ENCODE assay signal across 8 cellular contexts in the genomic region with DNA sequence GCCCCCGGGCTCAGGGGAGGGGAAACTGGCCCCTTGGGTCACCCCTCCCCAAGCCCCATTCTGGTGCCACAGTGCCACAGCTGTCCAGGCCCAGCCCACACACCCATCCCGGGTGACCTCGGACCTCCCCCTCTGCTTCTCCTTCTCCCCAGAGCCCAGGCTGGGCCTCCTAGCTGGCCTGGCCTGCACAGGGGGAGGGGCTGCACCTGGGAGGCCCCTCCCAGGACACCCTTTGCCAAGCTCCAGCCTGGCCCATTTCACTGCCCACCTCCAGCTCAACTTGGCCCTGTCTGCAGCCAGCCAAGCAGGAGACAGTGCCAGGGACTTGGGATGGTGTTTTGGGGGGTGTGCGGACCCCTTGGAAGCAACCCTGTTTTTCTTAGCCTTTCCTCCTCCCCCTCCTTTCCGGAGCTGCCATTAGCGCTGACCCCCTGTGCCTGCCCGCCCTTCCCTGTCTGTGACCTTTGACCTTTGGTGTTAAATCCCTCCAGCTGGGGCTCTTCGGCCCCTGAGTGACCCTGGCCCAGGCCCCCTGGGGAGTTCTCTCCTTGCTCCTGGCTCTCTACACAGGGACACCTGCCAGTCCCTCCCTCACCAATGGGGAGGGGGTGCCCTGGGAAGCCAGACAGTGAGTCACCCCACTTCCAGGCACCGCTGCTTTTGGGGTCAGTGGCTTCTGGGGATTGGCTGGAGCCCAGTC. TPM values are rescaled to one million over a fixed set of nuclear protein-coding genes. Genes with fewer than 3 reads are reported as not detected.
DNase-seq lines count a peak whose midpoint lies in the region; ATAC-seq, FAIRE-seq and TF ChIP-seq lines count a peak whose summit lies in the region.
"Had no signal": no experiment of that assay in that cellular context is flagged by ENCODE, and none has a peak within 500 bp of the region (broad histone marks: within the 10 kb centered on the region; RNA-seq: fewer than 3 reads in every experiment).

No MANE protein-coding gene starts in this region.

- H3K27me3 ChIP-seq in K562 (ENCODE audit: control insufficient read depth in 2 of 2, insufficient read depth in 2 of 2, low read length in 2 of 2) = no peaks in the 10 kb centered on the region
- H3K27me3 ChIP-seq in layer of hippocampus (ENCODE audit: control insufficient read depth, insufficient read depth, low read length) = no peaks in the 10 kb centered on the region
- no peaks in the 10 kb centered on the region for H3K27me3 ChIP-seq in thyroid gland

- TF ChIP-seq CTCF in K562 (IDR thresholded peaks at IDR 0.05 in 2 of 3, conservative IDR thresholded peaks at IDR 0.05 in 1 of 3; ENCODE audit: insufficient read depth in 2 of 3, low read depth in 1 of 3, low read length in 3 of 3) (no peak), thyroid gland (IDR thresholded peaks at IDR 0.05) (no peak)

- no peak for DNase-seq in K562 (ENCODE audit: extremely low read depth in 1 of 4, low spot score in 3 of 4)
- DNase-seq in thyroid gland = peak; percentile 60 to 65
- no peak for DNase-seq in retina
- no peak for DNase-seq in D341Med (ENCODE audit: low spot score)

- peaks cover 3% of the 10 kb centered on the region for H4K20me1 ChIP-seq in K562 (replicated peaks; ENCODE audit: control insufficient read depth, insufficient read depth, low read length)

- H3K4me1 ChIP-seq in K562 (replicated peaks in 1 of 2; ENCODE audit: control insufficient read depth in 2 of 2, insufficient read depth in 2 of 2, low read length in 2 of 2) (peaks cover 3 to 71% of the 10 kb centered on the region in 2 experiments; a peak in 3 of 5 replicates), thyroid gland (peaks cover 58 to 69% of the 10 kb centered on the region in 2 donors)

- no peak overlapping the region for H3K4me2 ChIP-seq in K562 (ENCODE audit: insufficient read depth, low read length)

- no peaks in the 10 kb centered on the region for H3K9me1 ChIP-seq in K562 (ENCODE audit: control insufficient read depth, insufficient read depth, low read length)

- no peaks in the 10 kb centered on the region for H3K36me3 ChIP-seq in K562 (ENCODE audit: control insufficient read depth, insufficient read depth, low read length)
- no peaks in the 10 kb centered on the region for H3K36me3 ChIP-seq in thyroid gland

- no peak for FAIRE-seq in K562 (lab: Jason Lieb, UNC)
- FAIRE-seq: endometrium had no signal

- H3K27ac ChIP-seq in K562 (ENCODE audit: extremely low read depth, low read depth, low read length) (no peak overlapping the region), layer of hippocampus (ENCODE audit: low read depth, low read length) (peak overlapping the region; percentile 46), thyroid gland (peak overlapping the region; percentile 86 to 94 (median 93))

- H3K79me2 ChIP-seq in K562 (ENCODE audit: control insufficient read depth, insufficient read depth, low read length) = peaks cover 19% of the 10 kb centered on the region

- CTCF ChIA-PET in K562 (lab: Yijun Ruan, JAX; ENCODE audit: low intra/inter-chr PET ratio) = no interaction called here

- POLR2A ChIA-PET in K562 (lab: Yijun Ruan, JAX) = interaction anchor here (0.5 to 1.0 kb wide), 4 partner anchors 10 to 324 kb away, joined by 3 to 4 read pairs (median 4); no protein-coding TSS in a partner anchor

- ATAC-seq in K562 (no peak), HG03175 (IDR thresholded peaks at IDR 0.05; ENCODE audit: unreplicated experiment) (no peak)

- TF ChIP-seq RAD21 in Ishikawa (IDR thresholded peaks at IDR 0.05; ENCODE audit: low read depth) (no peak), K562 (CRISPR knock-in tag; conservative IDR thresholded peaks at IDR 0.05 in 1 of 2, IDR thresholded peaks at IDR 0.05 in 1 of 2) (no peak)

- in situ Hi-C loops in K562 (cut with MboI) = no loop called here

- TF ChIP-seq POLR2A in K562 (conservative IDR thresholded peaks at IDR 0.05) (no peak), thyroid gland (IDR thresholded peaks at IDR 0.05) (no peak)

- BruUV-seq in K562 (replicated peaks; lab: Mats Ljungman, UMichigan) = no TSS peak

- WGBS in K562 (ENCODE audit: insufficient coverage, low coverage, missing lambda C conversion rate) = 58% methylated on average over 5 of the region's 9 CpGs
- 20 to 22% methylated on average over 6 to 7 of the region's 9 CpGs for WGBS in thyroid gland, 2 donors

- H3K4me3 ChIP-seq in K562 = no peak overlapping the region
- H3K4me3 ChIP-seq in thyroid gland (replicated peaks in 1 of 3) = peak overlapping the region in 1 of 3 donors; percentile 60

- peak; percentile 41; the same call in 1 of the 2 replicates for TF ChIP-seq EP300 in Ishikawa (IDR thresholded peaks at IDR 0.05; ENCODE audit: borderline replicate concordance)
- no peak for TF ChIP-seq EP300 in K562 (IDR thresholded peaks at IDR 0.05; ENCODE audit: low read length)

- peak overlapping the region in 1 of 2 experiments; percentile 90; a peak in 2 of 4 replicates for H3K9ac ChIP-seq in K562 (ENCODE audit: insufficient read depth in 1 of 2, low read depth in 2 of 2, low read length in 2 of 2)

- H2AFZ ChIP-seq in K562 (ENCODE audit: low read depth, low read length) = no peak overlapping the region

- H3K9me3 ChIP-seq in K562 (replicated peaks; ENCODE audit: control insufficient read depth, insufficient read depth, low read depth, low read length) (no peaks in the 10 kb centered on the region), thyroid gland (no peaks in the 10 kb centered on the region)

- intact Hi-C loops in K562 (cut with micrococcal nuclease) (no loop called here), thyroid gland (cut with DNase I) (no loop called here)

RNA-seq across cellular contexts. Expression of a gene that starts 1.8 kb away (rescaled TPM):
- 2.1 and 6.1 TPM in 2 replicates for total RNA-seq in K562 (2011; cell fraction: chromatin; rRNA removed; ENCODE audit: low replicate concordance)
- 3.8 and 4.2 TPM in 2 replicates for total RNA-seq in K562 (2011; cell fraction: nucleolus; rRNA removed)
- total RNA-seq in K562 (2011; cell fraction: nucleoplasm; rRNA removed) = 2.9 and 3.6 TPM in 2 replicates
- total RNA-seq in K562 (2014; rRNA removed) (0.91 and 1.4 TPM in 2 replicates), K562 (2014; rRNA removed; fragmentation: Illumina TruSeq; extraction: Trizol) (0.10 and 0.11 TPM in 2 replicates), K562 (2015; rRNA removed; fragmentation: Illumina TruSeq; extraction: Trizol) (0.33 and 0.68 TPM in 2 replicates), K562 (2021) (7.6 and 9.0 TPM in 2 replicates), thyroid gland (1 to 10 TPM; 5.5 to 7.6 (median 6.7) TPM)
- polyA plus RNA-seq in K562 (2011; rRNA removed) (0.57 and 1.0 TPM in 2 replicates), K562 (2014; fragmentation: Illumina TruSeq; extraction: Trizol) (2.2 and 5.8 TPM in 2 replicates), K562 (2014; fragmentation: Nextera tagmentation; extraction: Ambion mirVana) (under 1 TPM; 0.10 to 0.25 TPM), K562 (2014; rRNA removed) (2.3 and 2.9 TPM in 2 replicates)
- polyA plus RNA-seq in K562 (2011; cell fraction: cytosol; rRNA removed) = 1.0 and 2.2 TPM in 2 replicates
- 2.8 and 4.9 TPM in 2 replicates for polyA plus RNA-seq in K562 (2011; cell fraction: nucleus; rRNA removed)
- 6.8 and 7.9 TPM in 2 replicates for polyA plus RNA-seq in K562 (2012)
- 0.27 and 0.32 TPM in 2 replicates for polyA minus RNA-seq in K562 (2011; rRNA and poly(A)+ RNA removed)
- 3.3 and 4.6 TPM in 2 replicates for polyA minus RNA-seq in K562 (2011; cell fraction: cytosol; rRNA and poly(A)+ RNA removed)
- 1.00 and 1.1 TPM in 2 replicates for polyA minus RNA-seq in K562 (2011; cell fraction: nucleus; rRNA and poly(A)+ RNA removed)

RNA-seq across cellular contexts. Expression of a gene that starts 33.5 kb away (rescaled TPM):
- total RNA-seq in K562 (2011; cell fraction: chromatin; rRNA removed; ENCODE audit: low replicate concordance) = 70.0 and 135 TPM in 2 replicates
- 74.5 and 92.1 TPM in 2 replicates for total RNA-seq in K562 (2011; cell fraction: nucleolus; rRNA removed)
- total RNA-seq in K562 (2011; cell fraction: nucleoplasm; rRNA removed) = 76.8 and 107 TPM in 2 replicates
- total RNA-seq in K562 (2014; rRNA removed) (173 and 213 TPM in 2 replicates), K562 (2014; rRNA removed; fragmentation: Illumina TruSeq; extraction: Trizol) (32.6 and 38.7 TPM in 2 replicates), K562 (2015; rRNA removed; fragmentation: Illumina TruSeq; extraction: Trizol) (48.4 and 56.1 TPM in 2 replicates), K562 (2021) (123 and 150 TPM in 2 replicates), thyroid gland (10 to 100 TPM in 3 of 4 donors, 1 to 10 TPM in 1; 5.6 to 60.2 (median 27.3) TPM)
- polyA plus RNA-seq in K562 (2011; rRNA removed) (79.3 and 88.9 TPM in 2 replicates), K562 (2014; fragmentation: Illumina TruSeq; extraction: Trizol) (49.0 and 66.3 TPM in 2 replicates), K562 (2014; fragmentation: Nextera tagmentation; extraction: Ambion mirVana) (10 to 100 TPM; 41.5 to 81.1 TPM), K562 (2014; rRNA removed) (243 and 273 TPM in 2 replicates)
- 175 and 283 TPM in 2 replicates for polyA plus RNA-seq in K562 (2011; cell fraction: cytosol; rRNA removed)
- 85.0 and 101 TPM in 2 replicates for polyA plus RNA-seq in K562 (2011; cell fraction: nucleus; rRNA removed)
- polyA plus RNA-seq in K562 (2012) = 96.6 and 100 TPM in 2 replicates
- 10.6 and 11.8 TPM in 2 replicates for polyA minus RNA-seq in K562 (2011; rRNA and poly(A)+ RNA removed)
- 19.8 and 22.7 TPM in 2 replicates for polyA minus RNA-seq in K562 (2011; cell fraction: cytosol; rRNA and poly(A)+ RNA removed)
- polyA minus RNA-seq in K562 (2011; cell fraction: nucleus; rRNA and poly(A)+ RNA removed) = 10.8 and 13.7 TPM in 2 replicates

RNA-seq across cellular contexts. Expression of a gene that starts 44.8 kb away (rescaled TPM):
- total RNA-seq in K562 (2011; cell fraction: chromatin; rRNA removed; ENCODE audit: low replicate concordance) = 12.1 and 23.1 TPM in 2 replicates
- total RNA-seq in K562 (2011; cell fraction: nucleolus; rRNA removed) = 12.4 and 13.3 TPM in 2 replicates
- total RNA-seq in K562 (2011; cell fraction: nucleoplasm; rRNA removed) = 11.0 and 16.1 TPM in 2 replicates
- 27.7 and 28.8 TPM in 2 replicates for total RNA-seq in K562 (2014; rRNA removed)
- total RNA-seq in K562 (2014; rRNA removed; fragmentation: Illumina TruSeq; extraction: Trizol) = 5.6 and 7.7 TPM in 2 replicates
- total RNA-seq in K562 (2015; rRNA removed; fragmentation: Illumina TruSeq; extraction: Trizol) = 16.2 and 16.9 TPM in 2 replicates
- total RNA-seq in K562 (2021) = 31.2 and 32.8 TPM in 2 replicates
- polyA plus RNA-seq in K562 (2011; rRNA removed) = 8.5 and 15.3 TPM in 2 replicates
- 8.1 and 15.3 TPM in 2 replicates for polyA plus RNA-seq in K562 (2011; cell fraction: cytosol; rRNA removed)
- 12.2 and 17.2 TPM in 2 replicates for polyA plus RNA-seq in K562 (2011; cell fraction: nucleus; rRNA removed)
- 15.9 and 19.7 TPM in 2 replicates for polyA plus RNA-seq in K562 (2012)
- 10.6 and 13.6 TPM in 2 replicates for polyA plus RNA-seq in K562 (2014; fragmentation: Illumina TruSeq; extraction: Trizol)
- under 1 TPM; 0.10 to 0.11 TPM for polyA plus RNA-seq in K562 (2014; fragmentation: Nextera tagmentation; extraction: Ambion mirVana)
- 19.8 and 22.6 TPM in 2 replicates for polyA plus RNA-seq in K562 (2014; rRNA removed)
- 14.2 and 15.3 TPM in 2 replicates for polyA minus RNA-seq in K562 (2011; rRNA and poly(A)+ RNA removed)
- polyA minus RNA-seq in K562 (2011; cell fraction: cytosol; rRNA and poly(A)+ RNA removed) = 15.2 and 18.3 TPM in 2 replicates
- polyA minus RNA-seq in K562 (2011; cell fraction: nucleus; rRNA and poly(A)+ RNA removed) = 5.0 and 8.7 TPM in 2 replicates
- total RNA-seq in thyroid gland = 1 to 10 TPM; 3.8 to 6.3 (median 5.4) TPM

RNA-seq across cellular contexts. Expression of a gene that starts 54.0 kb away (rescaled TPM):
- 1.2 and 9.8 TPM in 2 replicates for total RNA-seq in K562 (2011; cell fraction: chromatin; rRNA removed; ENCODE audit: low replicate concordance)
- 10.1 and 15.2 TPM in 2 replicates for total RNA-seq in K562 (2011; cell fraction: nucleolus; rRNA removed)
- total RNA-seq in K562 (2011; cell fraction: nucleoplasm; rRNA removed) = 3.7 and 5.7 TPM in 2 replicates
- total RNA-seq in K562 (2014; rRNA removed) = 1.7 and 2.2 TPM in 2 replicates
- 0.06 and 0.07 TPM in 2 replicates for total RNA-seq in K562 (2014; rRNA removed; fragmentation: Illumina TruSeq; extraction: Trizol)
- 0.51 and 1.1 TPM in 2 replicates for total RNA-seq in K562 (2015; rRNA removed; fragmentation: Illumina TruSeq; extraction: Trizol)
- total RNA-seq in K562 (2021) = 2.4 and 2.5 TPM in 2 replicates
- polyA plus RNA-seq in K562 (2011; rRNA removed) = 0.31 and 1.2 TPM in 2 replicates
- polyA plus RNA-seq in K562 (2011; cell fraction: cytosol; rRNA removed) = 0.78 and 3.2 TPM in 2 replicates
- polyA plus RNA-seq in K562 (2011; cell fraction: nucleus; rRNA removed) = 1.2 and 2.6 TPM in 2 replicates
- polyA plus RNA-seq in K562 (2012) = 2.9 and 6.1 TPM in 2 replicates
- 0.16 and 0.42 TPM in 2 replicates for polyA plus RNA-seq in K562 (2014; fragmentation: Illumina TruSeq; extraction: Trizol)
- under 1 TPM in 1 of 2 experiments, not detected in 1; 0.01 TPM for polyA plus RNA-seq in K562 (2014; fragmentation: Nextera tagmentation; extraction: Ambion mirVana)
- polyA plus RNA-seq in K562 (2014; rRNA removed) = 0.78 and 0.90 TPM in 2 replicates
- polyA minus RNA-seq in K562 (2011; rRNA and poly(A)+ RNA removed) = 0.56 and 0.63 TPM in 2 replicates
- 1.1 and 2.8 TPM in 2 replicates for polyA minus RNA-seq in K562 (2011; cell fraction: cytosol; rRNA and poly(A)+ RNA removed)
- polyA minus RNA-seq in K562 (2011; cell fraction: nucleus; rRNA and poly(A)+ RNA removed) = 3.4 and 6.3 TPM in 2 replicates
- 10 to 100 TPM; 21.9 to 47.0 (median 28.8) TPM for total RNA-seq in thyroid gland

Comparison
In these comparisons a context has a peak if more than half of its experiments do, and no peak if none do; other contexts are left out.
1. DNase-seq: peak in thyroid gland (2 of 2); none in K562 (0 of 4), retina (single experiment) and D341Med (single experiment).